Comparison of ENCODE assay signal across 21 cellular contexts in genomic region chr3:184126006-184126405, GRCh38. TPM values are rescaled to one million over a fixed set of nuclear protein-coding genes. Genes with fewer than 3 reads are reported as not detected.
A peak's percentile ranks its signal among the peaks of the same experiment; 100 is the strongest.
DNase-seq lines count a peak whose midpoint lies in the region; ATAC-seq and TF ChIP-seq lines count a peak whose summit lies in the region.
"Had no signal": no experiment of that assay in that cellular context is flagged by ENCODE, and none has a peak within 500 bp of the region (broad histone marks: within the 10 kb centered on the region; RNA-seq: fewer than 3 reads in every experiment).

No MANE protein-coding gene starts in this region.

- H3K9me2 ChIP-seq in SK-N-SH = no peaks in the 10 kb centered on the region

- no peak overlapping the region for H2AK9ac ChIP-seq in IMR-90 (replicated peaks; ENCODE audit: low read depth, low read length, poor library complexity)

- H3K27ac ChIP-seq in SK-N-SH (ENCODE audit: low read depth in 2 of 2, low read length in 1 of 2) (no peak overlapping the region; a peak in 1 of 4 replicates), IMR-90 (ENCODE audit: insufficient read depth, low read length) (no peak overlapping the region)
- H3K27ac ChIP-seq: 22Rv1, A549, C4-2B had no signal

- H2AK5ac ChIP-seq in IMR-90 (ENCODE audit: low read depth, low read length) = no peak overlapping the region

- peak overlapping the region in 1 of 2 experiments; percentile 53; a peak in 1 of 4 replicates for H4K8ac ChIP-seq in IMR-90 (ENCODE audit: low read depth in 2 of 2, low read length in 2 of 2)

- H3K36me3 Mint-ChIP-seq in activated T-cell treated with anti-CD3 and anti-CD28 coated beads, Interleukin-2, amount 50 U/mL, for 4 hours (ENCODE audit: insufficient read depth) = no peaks in the 10 kb centered on the region

- H3K27me3 ChIP-seq in SK-N-SH (ENCODE audit: insufficient read depth) (no peaks in the 10 kb centered on the region), IMR-90 (ENCODE audit: control insufficient read depth, insufficient read depth, low read length) (no peaks in the 10 kb centered on the region)

- H3K4me1 ChIP-seq in SK-N-SH (ENCODE audit: control insufficient read depth in 1 of 2, insufficient read depth in 2 of 2, low read depth in 1 of 2, low read length in 1 of 2) = no peaks in the 10 kb centered on the region
- H3K4me1 ChIP-seq in IMR-90 (ENCODE audit: control insufficient read depth, insufficient read depth, low read length) = no peaks in the 10 kb centered on the region; the same call in 1 of the 2 replicates
- H3K4me1 ChIP-seq: A549, Caco-2 had no signal

- no TSS peak for BruUV-seq in IMR-90 (replicated peaks; lab: Mats Ljungman, UMichigan)

- 0 out of 2 replicates have a peak, but pooled peaks cover 3% of the 10 kb centered on the region for H3K9me1 ChIP-seq in IMR-90 (ENCODE audit: insufficient read depth, low read length)

- dilution Hi-C loops in IMR-90 (cut with HindIII; ENCODE audit: low sequenced_read_pairs, unreplicated experiment) = no loop called here

- TF ChIP-seq POLR2A in IMR-90 (IDR thresholded peaks at IDR 0.05; ENCODE audit: low read depth, low read length) = no peak

- POLR2A ChIA-PET in SK-N-SH (lab: Yijun Ruan, JAX) (no interaction called here), IMR-90 (lab: Charles Lee; ENCODE audit: unreplicated experiment) (no interaction called here)

- TF ChIP-seq RAD21 in SK-N-SH (IDR thresholded peaks at IDR 0.05; ENCODE audit: low read length) (no peak), IMR-90 (IDR thresholded peaks at IDR 0.05; ENCODE audit: low read length) (no peak)

- H3K4me3 Mint-ChIP-seq in activated T-cell treated with anti-CD3 and anti-CD28 coated beads, Interleukin-2, amount 50 U/mL, for 4 hours = no peak overlapping the region
- H3K4me3 Mint-ChIP-seq: CD4-positive, alpha-beta T cell; IgD-negative memory B cell had no signal

- TF ChIP-seq CTCF in SK-N-SH (IDR thresholded peaks at IDR 0.05) = no peak
- TF ChIP-seq CTCF in IMR-90 (conservative IDR thresholded peaks at IDR 0.05; ENCODE audit: low read depth, low read length) = no peak
- TF ChIP-seq CTCF in fibroblast of pulmonary artery (IDR thresholded peaks at IDR 0.05; ENCODE audit: low read length, missing control alignments) = no peak

- H3K4me2 ChIP-seq in SK-N-SH (0 out of 2 replicates have a peak overlapping the region, but pooled peaks have one; percentile 33), IMR-90 (ENCODE audit: low read depth, low read length) (no peak overlapping the region)
- H3K4me2 ChIP-seq: A549 had no signal

- H3K4ac ChIP-seq in IMR-90 (ENCODE audit: low read depth, low read length) = peak overlapping the region; percentile 61; the same call in 1 of the 2 replicates

- no peaks in the 10 kb centered on the region for H3K79me2 ChIP-seq in SK-N-SH (ENCODE audit: insufficient read depth)

- H2AFZ ChIP-seq in SK-N-SH (ENCODE audit: low read depth) (no peak overlapping the region), IMR-90 (replicated peaks; ENCODE audit: low read length, poor library complexity) (peak overlapping the region; percentile 81)

- H3K36me3 ChIP-seq in SK-N-SH (replicated peaks in 1 of 2; ENCODE audit: control insufficient read depth in 1 of 2, insufficient read depth in 2 of 2, low read length in 1 of 2) = no peaks in the 10 kb centered on the region
- H3K36me3 ChIP-seq in IMR-90 (ENCODE audit: control insufficient read depth, insufficient read depth, low read length) = no peaks in the 10 kb centered on the region

- H3K9me3 ChIP-seq in SK-N-SH = no peaks in the 10 kb centered on the region
- no peaks in the 10 kb centered on the region for H3K9me3 ChIP-seq in IMR-90 (ENCODE audit: control insufficient read depth, insufficient read depth, low read length)
- H3K9me3 ChIP-seq: A549, Caco-2 had no signal

- H3K4me1 Mint-ChIP-seq in activated T-cell treated with anti-CD3 and anti-CD28 coated beads, Interleukin-2, amount 50 U/mL, for 4 hours (ENCODE audit: low read depth) = no peaks in the 10 kb centered on the region
- H3K4me1 Mint-ChIP-seq: IgD-negative memory B cell had no signal

- H3K4me3 ChIP-seq in SK-N-SH (ENCODE audit: low read depth in 2 of 2, low read length in 1 of 2) (no peak overlapping the region), IMR-90 (ENCODE audit: insufficient read depth, low read depth, low read length) (no peak overlapping the region), fibroblast of pulmonary artery (replicated peaks; ENCODE audit: low read depth, low read length) (no peak overlapping the region)
- H3K4me3 ChIP-seq: A549, GM12878 had no signal

- H2BK5ac ChIP-seq in IMR-90 (ENCODE audit: low read depth, low read length, poor library complexity, severe bottlenecking) = peak overlapping the region; percentile 50

- H3K56ac ChIP-seq in IMR-90 (ENCODE audit: extremely low read depth, insufficient read depth, low read length) = no peak overlapping the region

- DNase-seq in SK-N-SH = no peak
- peak; percentile 34 for DNase-seq in IMR-90
- DNase-seq in fibroblast of pulmonary artery (ENCODE audit: low read depth) = peak; percentile 7
- no peak for DNase-seq in activated T-cell treated with anti-CD3 and anti-CD28 coated beads, Interleukin-2, amount 50 U/mL, for 4 hours
- no peak for DNase-seq in stimulated activated CD4-positive, alpha-beta T cell treated with anti-CD3 and anti-CD28 coated beads, Interleukin-15, amount 100 ng/mL, for 24 hours
- DNase-seq: AML-193; Caco-2; CD4-positive, alpha-beta T cell; GOT3; H7; KBM-7 had no signal

- WGBS in SK-N-SH (ENCODE audit: low lambda C conversion rate) = 73% methylated on average over 3 of the region's 3 CpGs
- WGBS in IMR-90 (ENCODE audit: extremely low coverage in 2 of 2, insufficient read length in 1 of 2), 2 experiments = no CpG with 5 or more reads among the region's 3 CpGs

- TF ChIP-seq EP300 in SK-N-SH (IDR thresholded peaks at IDR 0.05; ENCODE audit: borderline replicate concordance in 1 of 2, low read depth in 1 of 2, low read length in 1 of 2) = no peak

- no peak overlapping the region for H2BK20ac ChIP-seq in IMR-90 (ENCODE audit: low read depth, low read length)

- in situ Hi-C loops in IMR-90 (cut with MboI; ENCODE audit: low sequenced_read_pairs) = no loop called here

- no peak overlapping the region for H4K91ac ChIP-seq in IMR-90 (ENCODE audit: insufficient read depth, low read depth, low read length)

- no peaks in the 10 kb centered on the region for H3F3A ChIP-seq in SK-N-SH (replicated peaks; ENCODE audit: insufficient read depth)

- no peaks in the 10 kb centered on the region for H3K27me3 Mint-ChIP-seq in activated T-cell treated with anti-CD3 and anti-CD28 coated beads, Interleukin-2, amount 50 U/mL, for 4 hours (ENCODE audit: low read depth)
- H3K27me3 Mint-ChIP-seq: CD4-positive, alpha-beta T cell; IgD-negative memory B cell had no signal

- 0 out of 2 replicates have a peak overlapping the region, but pooled peaks have one; percentile 23 for H2BK120ac ChIP-seq in IMR-90 (ENCODE audit: low read depth, low read length)

- ATAC-seq in SK-N-SH treated with all-trans-retinoic acid at 6 μM for 48 hours = no peak
- peak; percentile 48; the same call in 1 of the 2 replicates for ATAC-seq in IMR-90 (ENCODE audit: low read depth)
- ATAC-seq in activated T-cell treated with anti-CD3 and anti-CD28 coated beads, Interleukin-2, amount 50 U/mL, for 4 hours = no peak
- ATAC-seq in GM18867 (IDR thresholded peaks at IDR 0.05; ENCODE audit: unreplicated experiment) = no peak
- ATAC-seq in GM19395 (IDR thresholded peaks at IDR 0.05; ENCODE audit: unreplicated experiment) = no peak
- ATAC-seq: A549, GM12878 had no signal

- H3K23ac ChIP-seq in IMR-90 (ENCODE audit: low read depth, low read length) = no peak overlapping the region

- no peak overlapping the region; the same call in 1 of the 2 replicates for H4K5ac ChIP-seq in IMR-90 (ENCODE audit: low read depth, low read length)

- H3K9me3 Mint-ChIP-seq in activated T-cell treated with anti-CD3 and anti-CD28 coated beads, Interleukin-2, amount 50 U/mL, for 4 hours = no peaks in the 10 kb centered on the region
- H3K9me3 Mint-ChIP-seq: CD4-positive, alpha-beta T cell; IgD-negative memory B cell had no signal

- H3K9ac ChIP-seq in SK-N-SH = no peak overlapping the region
- H3K9ac ChIP-seq in IMR-90 (ENCODE audit: low read depth, low read length) = no peak overlapping the region

- H2BK15ac ChIP-seq in IMR-90 (ENCODE audit: low read depth, low read length) = no peak overlapping the region; the same call in 2 of the 3 replicates

- no peak overlapping the region for H3K18ac ChIP-seq in IMR-90 (ENCODE audit: low read depth, low read length)

- H3K14ac ChIP-seq in IMR-90 (replicated peaks; ENCODE audit: low read depth, low read length) = no peak overlapping the region

- intact Hi-C loops in IMR-90 (cut with micrococcal nuclease) = no loop called here

- no peaks in the 10 kb centered on the region for H3K79me1 ChIP-seq in IMR-90 (ENCODE audit: low read depth in 1 of 2, low read length in 2 of 2)

- CTCF ChIA-PET in SK-N-SH (lab: Yijun Ruan, JAX) = no interaction called here
- CTCF ChIA-PET in IMR-90 (lab: Yijun Ruan, JAX) = no interaction called here

- H4K20me1 ChIP-seq in SK-N-SH (ENCODE audit: insufficient read depth) (no peaks in the 10 kb centered on the region), IMR-90 (ENCODE audit: insufficient read depth, low read length) (no peaks in the 10 kb centered on the region)

RNA-seq across cellular contexts. Expression of gene EIF2B5, which starts 9.2 kb away (rescaled TPM):
- polyA plus RNA-seq in SK-N-SH (2012; rRNA removed) (46.8 and 61.5 TPM in 2 replicates), IMR-90 (2012; rRNA removed) (29.5 and 31.7 TPM in 2 replicates)
- 36.1 and 42.9 TPM in 2 replicates for polyA plus RNA-seq in SK-N-SH (2012; cell fraction: cytosol; rRNA removed)
- polyA plus RNA-seq in SK-N-SH (2012; cell fraction: nucleus; rRNA removed) = 113 and 133 TPM in 2 replicates
- 32.5 and 37.6 TPM in 2 replicates for total RNA-seq in IMR-90 (2012; rRNA removed)
- 15.9 and 20.4 TPM in 2 replicates for polyA plus RNA-seq in IMR-90 (2012; cell fraction: cytosol; rRNA removed)
- polyA plus RNA-seq in IMR-90 (2012; cell fraction: nucleus; rRNA removed; ENCODE audit: low replicate concordance) = 70.7 and 100 TPM in 2 replicates
- total RNA-seq in activated T-cell treated with anti-CD3 and anti-CD28 coated beads, Interleukin-2, amount 50 U/mL, for 4 hours = 10 to 100 TPM; 91.7 to 94.5 (median 92.6) TPM

RNA-seq across cellular contexts. Expression of gene HTR3E, which starts 29.1 kb away (rescaled TPM):
- not detected in 2 replicates for polyA plus RNA-seq in SK-N-SH (2012; rRNA removed)
- polyA plus RNA-seq in SK-N-SH (2012; cell fraction: cytosol; rRNA removed) = not detected in 2 replicates
- polyA plus RNA-seq in SK-N-SH (2012; cell fraction: nucleus; rRNA removed) = not detected in 2 replicates
- not detected in 2 replicates for total RNA-seq in IMR-90 (2012; rRNA removed)
- not detected in 2 replicates for polyA plus RNA-seq in IMR-90 (2012; rRNA removed)
- polyA plus RNA-seq in IMR-90 (2012; cell fraction: cytosol; rRNA removed) = not detected in 2 replicates
- polyA plus RNA-seq in IMR-90 (2012; cell fraction: nucleus; rRNA removed; ENCODE audit: low replicate concordance) = not detected in 2 replicates
- not detected for total RNA-seq in activated T-cell treated with anti-CD3 and anti-CD28 coated beads, Interleukin-2, amount 50 U/mL, for 4 hours
- total RNA-seq: Caco-2; CD4-positive, alpha-beta T cell; G401; GM12878; H7 had no signal
- polyA plus RNA-seq: A549, BJ, GM12878, IgD-negative memory B cell had no signal

RNA-seq across cellular contexts. Expression of gene DVL3, which starts 29.2 kb away (rescaled TPM):
- polyA plus RNA-seq in SK-N-SH (2012; rRNA removed) (29.6 and 30.1 TPM in 2 replicates), IMR-90 (2012; rRNA removed) (40.4 and 41.2 TPM in 2 replicates)
- polyA plus RNA-seq in SK-N-SH (2012; cell fraction: cytosol; rRNA removed) = 16.3 and 19.3 TPM in 2 replicates
- polyA plus RNA-seq in SK-N-SH (2012; cell fraction: nucleus; rRNA removed) = 117 and 125 TPM in 2 replicates
- 23.3 and 24.2 TPM in 2 replicates for total RNA-seq in IMR-90 (2012; rRNA removed)
- polyA plus RNA-seq in IMR-90 (2012; cell fraction: cytosol; rRNA removed) = 20.9 and 33.6 TPM in 2 replicates
- polyA plus RNA-seq in IMR-90 (2012; cell fraction: nucleus; rRNA removed; ENCODE audit: low replicate concordance) = 168 and 247 TPM in 2 replicates
- total RNA-seq in activated T-cell treated with anti-CD3 and anti-CD28 coated beads, Interleukin-2, amount 50 U/mL, for 4 hours = 10 to 100 TPM; 38.7 to 46.4 (median 40.3) TPM

RNA-seq across cellular contexts. Expression of gene AP2M1, which starts 48.6 kb away (rescaled TPM):
- polyA plus RNA-seq in SK-N-SH (2012; rRNA removed) = 645 and 759 TPM in 2 replicates
- 537 and 665 TPM in 2 replicates for polyA plus RNA-seq in SK-N-SH (2012; cell fraction: cytosol; rRNA removed)
- 480 and 683 TPM in 2 replicates for polyA plus RNA-seq in SK-N-SH (2012; cell fraction: nucleus; rRNA removed)
- total RNA-seq in IMR-90 (2012; rRNA removed) = 855 and 876 TPM in 2 replicates
- 1,065 and 1,068 TPM in 2 replicates for polyA plus RNA-seq in IMR-90 (2012; rRNA removed)
- 678 and 934 TPM in 2 replicates for polyA plus RNA-seq in IMR-90 (2012; cell fraction: cytosol; rRNA removed)
- polyA plus RNA-seq in IMR-90 (2012; cell fraction: nucleus; rRNA removed; ENCODE audit: low replicate concordance) = 745 and 883 TPM in 2 replicates
- 100 to 1,000 TPM; 242 to 255 (median 251) TPM for total RNA-seq in activated T-cell treated with anti-CD3 and anti-CD28 coated beads, Interleukin-2, amount 50 U/mL, for 4 hours

RNA-seq across cellular contexts. Expression of gene ABCF3, which starts 60.0 kb away (rescaled TPM):
- polyA plus RNA-seq in SK-N-SH (2012; rRNA removed) (55.6 and 59.2 TPM in 2 replicates), IMR-90 (2012; rRNA removed) (58.3 and 59.2 TPM in 2 replicates)
- polyA plus RNA-seq in SK-N-SH (2012; cell fraction: cytosol; rRNA removed) = 23.3 and 30.6 TPM in 2 replicates
- 148 and 153 TPM in 2 replicates for polyA plus RNA-seq in SK-N-SH (2012; cell fraction: nucleus; rRNA removed)
- 35.0 and 36.9 TPM in 2 replicates for total RNA-seq in IMR-90 (2012; rRNA removed)
- 37.0 and 55.1 TPM in 2 replicates for polyA plus RNA-seq in IMR-90 (2012; cell fraction: cytosol; rRNA removed)
- 175 and 264 TPM in 2 replicates for polyA plus RNA-seq in IMR-90 (2012; cell fraction: nucleus; rRNA removed; ENCODE audit: low replicate concordance)
- 10 to 100 TPM; 79.7 to 91.2 (median 84.4) TPM for total RNA-seq in activated T-cell treated with anti-CD3 and anti-CD28 coated beads, Interleukin-2, amount 50 U/mL, for 4 hours

Comparison
In these comparisons a context has a peak if more than half of its experiments do, and no peak if none do; other contexts are left out.
1. DNase-seq: peak in IMR-90 (single experiment) and fibroblast of pulmonary artery (single experiment); none in SK-N-SH (single experiment), activated T-cell treated with anti-CD3 and anti-CD28 coated beads, Interleukin-2, amount 50 U/mL, for 4 hours (single experiment) and stimulated activated CD4-positive, alpha-beta T cell treated with anti-CD3 and anti-CD28 coated beads, Interleukin-15, amount 100 ng/mL, for 24 hours (single experiment).